Comparison of ENCODE assay signal across 19 cellular contexts in the genomic region with DNA sequence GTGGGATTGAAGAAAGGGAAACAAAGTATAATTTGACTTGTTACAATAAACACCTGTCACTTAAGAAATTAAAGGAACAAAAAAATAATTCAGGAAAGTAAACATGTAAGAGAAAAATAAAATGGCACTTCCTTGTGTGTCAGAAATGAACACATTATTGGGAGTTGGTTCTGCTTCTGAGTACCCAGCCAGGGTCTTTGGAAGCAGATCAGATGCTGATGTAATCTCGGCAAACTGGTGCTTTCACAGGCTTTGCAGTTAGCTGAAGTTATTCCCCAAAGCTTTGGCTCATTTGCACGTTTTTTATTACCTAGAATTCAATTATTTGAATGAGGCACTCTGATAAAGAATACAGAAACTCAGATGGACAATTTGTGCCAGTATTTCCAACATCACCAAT. TPM values are rescaled to one million over a fixed set of nuclear protein-coding genes. Genes with fewer than 3 reads are reported as not detected.
DNase-seq lines count a peak whose midpoint lies in the region; FAIRE-seq and TF ChIP-seq lines count a peak whose summit lies in the region.
"Had no signal": no experiment of that assay in that cellular context is flagged by ENCODE, and none has a peak within 500 bp of the region (broad histone marks: within the 10 kb centered on the region; RNA-seq: fewer than 3 reads in every experiment).

No MANE protein-coding gene starts in this region.

- CTCF ChIA-PET in activated CD4-positive, alpha-beta T cell treated with anti-CD3 and anti-CD28 coated beads, Interleukin-2, amount 10 ng/mL, durations not matched to agents 7 days and 5 days (lab: Charles Lee), result no interaction called here

- DNase-seq in Ammon's horn (ENCODE audit: low spot score) (peak; percentile 13), D721Med (ENCODE audit: insufficient read length, low spot score) (no peak), NCI-H524 treated with DMSO at 0.1 percent for 48 hours (lab: John Stamatoyannopoulos, UW) (peak; percentile 26), WERI-Rb-1 (no peak), H4 (ENCODE audit: low spot score) (no peak)
- DNase-seq in activated CD4-positive, alpha-beta T cell treated with anti-CD3 and anti-CD28 coated beads, Interleukin-2, amount 10 ng/mL, durations not matched to agents 7 days and 5 days, result no peak
- DNase-seq in activated CD4-positive, CD25-positive, alpha-beta regulatory T cell treated with anti-CD3 and anti-CD28 coated beads, Interleukin-2, amount 50 U/mL, for 72 hours, result no peak
- DNase-seq in activated T-cell treated with anti-CD3 and anti-CD28 coated beads, Interleukin-2, amount 50 U/mL, for 48 hours, result no peak
- DNase-seq: CD8-positive, alpha-beta memory T cell; GM23248; Kasumi-1; MM.1S; NCI-H1092 treated with DMSO at 0.1 percent for 48 hours; NCI-H146; PC-3; SJCRH30 had no signal

- no peaks in the 10 kb centered on the region for H3K27me3 ChIP-seq in WERI-Rb-1 (ENCODE audit: insufficient read depth, low read depth, severe bottlenecking)
- H3K27me3 ChIP-seq: SJCRH30 had no signal

- no peaks in the 10 kb centered on the region for H3K36me3 ChIP-seq in WERI-Rb-1
- H3K36me3 ChIP-seq: SJCRH30 had no signal

- no peak overlapping the region for H3K4me3 ChIP-seq in WERI-Rb-1 (ENCODE audit: low read depth, low read length)
- H3K4me3 ChIP-seq: GM12878, GM23248, SJCRH30 had no signal

- peak; percentile 70 for FAIRE-seq in D721Med (lab: Jason Lieb, UNC)
- FAIRE-seq: GM12878 had no signal

- no peak overlapping the region for H3K27ac Mint-ChIP-seq in activated CD4-positive, alpha-beta T cell treated with anti-CD3 and anti-CD28 coated beads, Interleukin-2, amount 10 ng/mL, durations not matched to agents 7 days and 5 days
- H3K27ac Mint-ChIP-seq: CD8-positive, alpha-beta memory T cell had no signal

- POLR2A ChIA-PET in activated CD4-positive, alpha-beta T cell treated with anti-CD3 and anti-CD28 coated beads, Interleukin-2, amount 10 ng/mL, durations not matched to agents 7 days and 5 days (lab: Charles Lee), result no interaction called here

- H3K4me3 Mint-ChIP-seq in activated CD4-positive, alpha-beta T cell treated with anti-CD3 and anti-CD28 coated beads, Interleukin-2, amount 10 ng/mL, durations not matched to agents 7 days and 5 days, result no peak overlapping the region
- H3K4me3 Mint-ChIP-seq: CD8-positive, alpha-beta memory T cell had no signal

- peaks cover 17% of the 10 kb centered on the region for H3K9me3 Mint-ChIP-seq in activated CD4-positive, alpha-beta T cell treated with anti-CD3 and anti-CD28 coated beads, Interleukin-2, amount 10 ng/mL, durations not matched to agents 7 days and 5 days

- TF ChIP-seq CTCF in D721Med (IDR thresholded peaks at IDR 0.05; ENCODE audit: insufficient read depth, missing control alignments) (no peak), WERI-Rb-1 (IDR thresholded peaks at IDR 0.05; ENCODE audit: low read depth, low read length) (no peak)

- H3K36me3 Mint-ChIP-seq in activated CD4-positive, alpha-beta T cell treated with anti-CD3 and anti-CD28 coated beads, Interleukin-2, amount 10 ng/mL, durations not matched to agents 7 days and 5 days (ENCODE audit: low read depth), result no peaks in the 10 kb centered on the region
- H3K36me3 Mint-ChIP-seq: CD8-positive, alpha-beta memory T cell had no signal

- no peaks in the 10 kb centered on the region for H3K4me1 Mint-ChIP-seq in activated CD4-positive, alpha-beta T cell treated with anti-CD3 and anti-CD28 coated beads, Interleukin-2, amount 10 ng/mL, durations not matched to agents 7 days and 5 days
- H3K4me1 Mint-ChIP-seq: CD8-positive, alpha-beta memory T cell had no signal

- no peaks in the 10 kb centered on the region for H3K27me3 Mint-ChIP-seq in activated CD4-positive, alpha-beta T cell treated with anti-CD3 and anti-CD28 coated beads, Interleukin-2, amount 10 ng/mL, durations not matched to agents 7 days and 5 days
- H3K27me3 Mint-ChIP-seq: CD8-positive, alpha-beta memory T cell had no signal

- peak overlapping the region; percentile 1; the same call in 1 of the 2 replicates for H3K27ac ChIP-seq in WERI-Rb-1
- H3K27ac ChIP-seq: GM23248, SJCRH30 had no signal

- H3K9me3 ChIP-seq in WERI-Rb-1 (ENCODE audit: severe bottlenecking), result no peaks in the 10 kb centered on the region
- H3K9me3 ChIP-seq: SJCRH30 had no signal

RNA-seq across cellular contexts. Expression of a gene that starts 10.9 kb away (rescaled TPM):
- not detected for total RNA-seq in activated CD4-positive, alpha-beta T cell treated with anti-CD3 and anti-CD28 coated beads, Interleukin-2, amount 10 ng/mL, durations not matched to agents 7 days and 5 days
- total RNA-seq in H4 (2014; rRNA removed; shearing (Covaris generic)), result 3.2 and 9.8 TPM in 2 replicates
- total RNA-seq: A673; CD8-positive, alpha-beta memory T cell; GM12878; T-helper 2 cell treated with Interferon-gamma antibody and Interleukin-4, amounts not matched to agents 100 ng/mL and 5 ng/mL, for 36 hours had no signal

Comparison
In these comparisons a context has a peak if more than half of its experiments do, and no peak if none do; other contexts are left out.
1. DNase-seq: peak in Ammon's horn (single experiment) and NCI-H524 treated with DMSO at 0.1 percent for 48 hours (single experiment); none in D721Med (single experiment), WERI-Rb-1 (single experiment), activated CD4-positive, alpha-beta T cell treated with anti-CD3 and anti-CD28 coated beads, Interleukin-2, amount 10 ng/mL, durations not matched to agents 7 days and 5 days (single experiment), activated CD4-positive, CD25-positive, alpha-beta regulatory T cell treated with anti-CD3 and anti-CD28 coated beads, Interleukin-2, amount 50 U/mL, for 72 hours (single experiment), H4 (single experiment) and activated T-cell treated with anti-CD3 and anti-CD28 coated beads, Interleukin-2, amount 50 U/mL, for 48 hours (0 of 2).